Comparison of ENCODE assay signal across 1 cellular context in the genomic region with DNA sequence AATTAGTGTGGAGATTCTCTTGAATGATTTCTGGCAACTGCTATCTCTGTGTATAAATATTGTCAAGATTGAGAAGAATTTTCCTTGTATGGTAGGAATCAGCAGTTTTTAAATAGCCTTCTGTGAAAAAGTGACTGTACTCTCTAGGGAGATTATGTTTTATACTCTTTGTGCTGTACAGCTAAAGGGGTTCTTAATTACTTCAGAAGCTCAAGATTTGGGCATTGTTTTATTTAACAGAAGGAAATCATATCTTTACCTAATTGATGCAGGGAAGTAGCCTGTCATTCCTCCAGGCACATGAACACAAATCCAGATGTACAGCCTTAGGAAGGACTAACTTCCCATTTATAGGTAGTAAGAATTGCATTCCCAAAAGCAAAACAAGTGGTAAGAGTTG.
TF ChIP-seq lines count a peak whose summit lies in the region.

No MANE protein-coding gene starts in this region.

TF ChIP-seq in endothelial cell of umbilical vein, 7 proteins besides CTCF, POLR2A, EP300 and RAD21:
- no peak for TF ChIP-seq EZH2 (IDR thresholded peaks at IDR 0.05; ENCODE audit: borderline replicate concordance, low read depth, low read length, severe bottlenecking)
- TF ChIP-seq POLR2AphosphoS5 (IDR thresholded peaks at IDR 0.05; ENCODE audit: insufficient read depth, low read depth, low read length), result no peak
- no peak for TF ChIP-seq GATA2 (IDR thresholded peaks at IDR 0.05; ENCODE audit: insufficient read depth, insufficient read length, low read depth, low read length)
- no peak for TF ChIP-seq FOS (IDR thresholded peaks at IDR 0.05; ENCODE audit: borderline replicate concordance, insufficient read depth, low read length)
- TF ChIP-seq, protein P1, sequence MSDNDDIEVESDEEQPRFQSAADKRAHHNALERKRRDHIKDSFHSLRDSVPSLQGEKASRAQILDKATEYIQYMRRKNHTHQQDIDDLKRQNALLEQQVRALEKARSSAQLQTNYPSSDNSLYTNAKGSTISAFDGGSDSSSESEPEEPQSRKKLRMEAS (IDR thresholded peaks at IDR 0.05; ENCODE audit: insufficient read depth, insufficient read length), result no peak
- no peak for TF ChIP-seq MYC (IDR thresholded peaks at IDR 0.05; ENCODE audit: low read depth, low read length)
- TF ChIP-seq JUN (IDR thresholded peaks at IDR 0.05; ENCODE audit: borderline replicate concordance, insufficient read depth, insufficient read length, low read depth), result no peak
TF ChIP-seq in endothelial cell of umbilical vein: peak in this region for 0.
